Comparison of ENCODE assay signal across 16 cellular contexts in genomic region chr19:48659768-48660167, GRCh38. TPM values are rescaled to one million over a fixed set of nuclear protein-coding genes. Genes with fewer than 3 reads are reported as not detected.
A peak's percentile ranks its signal among the peaks of the same experiment; 100 is the strongest.
DNase-seq lines count a peak whose midpoint lies in the region; ATAC-seq and TF ChIP-seq lines count a peak whose summit lies in the region.
"Had no signal": no experiment of that assay in that cellular context is flagged by ENCODE, and none has a peak within 500 bp of the region (broad histone marks: within the 10 kb centered on the region; RNA-seq: fewer than 3 reads in every experiment).

No MANE protein-coding gene starts in this region.

- CTCF ChIA-PET in HEK293 (lab: Yijun Ruan, JAX) = interaction anchor here (0.6 to 0.9 kb wide), 2 partner anchors 15 to 67 kb away, joined by 3 to 4 read pairs; no protein-coding TSS in a partner anchor

- H3K27me3 ChIP-seq in adipocyte (replicated peaks; ENCODE audit: control insufficient read depth, insufficient read depth, low read length) (no peaks in the 10 kb centered on the region), lung (ENCODE audit: control insufficient read depth, insufficient read depth) (no peaks in the 10 kb centered on the region)

- DNase-seq in DMS 273 treated with DMSO at 0.1 percent for 48 hours (lab: John Stamatoyannopoulos, UW) (peak; percentile 85), adipocyte (ENCODE audit: low read depth) (peak; percentile 18), lung (ENCODE audit: low spot score) (peak; percentile 74), COLO668 (lab: John Stamatoyannopoulos, UW; ENCODE audit: unreplicated experiment) (no peak), middle frontal gyrus (ENCODE audit: extremely low spot score, low spot score) (no peak), NCI-H345 (lab: John Stamatoyannopoulos, UW) (no peak)
- DNase-seq: aorta; hippocampal formation; mesendoderm; NCI-H446 treated with DMSO at 0.1 percent for 48 hours; stimulated activated CD4-positive, alpha-beta T cell treated with anti-CD3 and anti-CD28 coated beads, Interleukin-2, amount 100 ng/mL, for 24 hours; stimulated activated naive CD4-positive, alpha-beta T cell had no signal

- peaks cover 5% of the 10 kb centered on the region for H3K4me1 ChIP-seq in HEK293 (ENCODE audit: control insufficient read depth, insufficient read depth, low read length)
- no peaks in the 10 kb centered on the region for H3K4me1 ChIP-seq in adipocyte (ENCODE audit: control insufficient read depth, insufficient read depth, low read length)
- peaks cover 0 to 7% of the 10 kb centered on the region in 2 donors for H3K4me1 ChIP-seq in lung (ENCODE audit: control insufficient read depth in 2 of 2, insufficient read depth in 2 of 2, low read length in 2 of 2)

- 71 to 79% methylated on average over 5 of the region's 5 CpGs for WGBS in lung, 2 donors

- H3K4me3 ChIP-seq in HEK293 (ENCODE audit: low read depth, low read length) (no peak overlapping the region), adipocyte (ENCODE audit: low read length) (no peak overlapping the region), lung (no peak overlapping the region)

- TF ChIP-seq CTCF in HEK293 (tag by site-specific recombination; IDR thresholded peaks at IDR 0.05) = no peak
- TF ChIP-seq CTCF in lung (IDR thresholded peaks at IDR 0.05; ENCODE audit: control extremely low read depth, extremely low read depth) = no peak

- no peaks in the 10 kb centered on the region for H3K9me3 ChIP-seq in HEK293 (ENCODE audit: control insufficient read depth, insufficient read depth, low read depth, low read length)
- no peaks in the 10 kb centered on the region for H3K9me3 ChIP-seq in adipocyte (ENCODE audit: control insufficient read depth, low read length)
- no peaks in the 10 kb centered on the region for H3K9me3 ChIP-seq in lung (ENCODE audit: control insufficient read depth in 2 of 2, insufficient read depth in 1 of 2, low read length in 1 of 2)

- no peak for ATAC-seq in lung (ENCODE audit: insufficient read depth, low FRiP score)
- ATAC-seq in HG02588 (IDR thresholded peaks at IDR 0.05; ENCODE audit: unreplicated experiment) = no peak
- ATAC-seq: HCT116 had no signal

- POLR2A ChIA-PET in HEK293 (lab: Yijun Ruan, JAX) = interaction anchor here (0.6 kb wide), 1 partner anchor 107 kb away, joined by 3 read pairs; no protein-coding TSS in a partner anchor

- H3K27ac ChIP-seq in HEK293 (ENCODE audit: extremely low read depth, low read depth, low read length) = no peak overlapping the region
- H3K27ac ChIP-seq in lung (ENCODE audit: low read depth in 1 of 2, low read length in 1 of 2) = no peak overlapping the region
- H3K27ac ChIP-seq: C4-2B had no signal

- no peaks in the 10 kb centered on the region for H3K36me3 ChIP-seq in HEK293 (ENCODE audit: control insufficient read depth in 2 of 2, insufficient read depth in 1 of 2, low read length in 2 of 2)
- no peaks in the 10 kb centered on the region for H3K36me3 ChIP-seq in adipocyte (ENCODE audit: control insufficient read depth, insufficient read depth, low read length, severe bottlenecking)
- H3K36me3 ChIP-seq in lung (ENCODE audit: control insufficient read depth in 2 of 2, insufficient read depth in 2 of 2, low read length in 2 of 2) = no peaks in the 10 kb centered on the region

- no peak overlapping the region for H3K9ac ChIP-seq in adipocyte (ENCODE audit: low read length)

TF ChIP-seq in HEK293, 187 proteins besides CTCF, POLR2A, EP300 and RAD21:
- no peak for TF ChIP-seq ZNF791 (tag by site-specific recombination; IDR thresholded peaks at IDR 0.05)
- TF ChIP-seq GFI1B (tag by site-specific recombination; IDR thresholded peaks at IDR 0.05) = no peak
- TF ChIP-seq ZNF157 (tag by site-specific recombination; IDR thresholded peaks at IDR 0.05) = no peak
- peak; percentile 74 for TF ChIP-seq ATF2 (tag by site-specific recombination; IDR thresholded peaks at IDR 0.05; ENCODE audit: low read depth)

RNA-seq across cellular contexts. Expression of gene NTN5, which starts 13.0 kb away (rescaled TPM):
- total RNA-seq in lung = under 1 TPM; 0.26 to 0.28 TPM
- under 1 TPM; 0.11 to 0.28 TPM for polyA plus RNA-seq in lung

RNA-seq across cellular contexts. Expression of gene CA11, which starts 13.8 kb away (rescaled TPM):
- total RNA-seq in lung = 1 to 10 TPM in 1 of 2 donors, under 1 TPM in 1; 0.88 to 5.4 TPM
- polyA plus RNA-seq in lung = 10 to 100 TPM in 1 of 2 donors, 1 to 10 TPM in 1; 4.8 to 13.0 TPM

RNA-seq across cellular contexts. Expression of gene DBP, which starts 22.6 kb away (rescaled TPM):
- 10 to 100 TPM in 1 of 2 donors, 1 to 10 TPM in 1; 9.4 to 10.3 TPM for total RNA-seq in lung
- 10 to 100 TPM in 1 of 2 donors, 1 to 10 TPM in 1; 6.8 to 16.8 TPM for polyA plus RNA-seq in lung

RNA-seq across cellular contexts. Expression of gene FUT2, which starts 36.0 kb away (rescaled TPM):
- total RNA-seq in lung = 1 to 10 TPM in 1 of 2 donors, under 1 TPM in 1; 0.40 to 5.6 TPM
- 1 to 10 TPM; 4.4 to 6.5 TPM for polyA plus RNA-seq in lung
- total RNA-seq: aorta had no signal

RNA-seq across cellular contexts. Expression of gene SPHK2, which starts 40.5 kb away (rescaled TPM):
- total RNA-seq in lung = 10 to 100 TPM; 10.3 to 35.3 TPM
- polyA plus RNA-seq in lung = 10 to 100 TPM; 18.3 to 19.8 TPM

Comparison
In these comparisons a context has a peak if more than half of its experiments do, and no peak if none do; other contexts are left out.
1. DNase-seq: peak in DMS 273 treated with DMSO at 0.1 percent for 48 hours (single experiment), adipocyte (single experiment) and lung (single experiment); none in COLO668 (single experiment), middle frontal gyrus (single experiment) and NCI-H345 (single experiment).